ENCODE assay signal across 8 cellular contexts in the genomic region with DNA sequence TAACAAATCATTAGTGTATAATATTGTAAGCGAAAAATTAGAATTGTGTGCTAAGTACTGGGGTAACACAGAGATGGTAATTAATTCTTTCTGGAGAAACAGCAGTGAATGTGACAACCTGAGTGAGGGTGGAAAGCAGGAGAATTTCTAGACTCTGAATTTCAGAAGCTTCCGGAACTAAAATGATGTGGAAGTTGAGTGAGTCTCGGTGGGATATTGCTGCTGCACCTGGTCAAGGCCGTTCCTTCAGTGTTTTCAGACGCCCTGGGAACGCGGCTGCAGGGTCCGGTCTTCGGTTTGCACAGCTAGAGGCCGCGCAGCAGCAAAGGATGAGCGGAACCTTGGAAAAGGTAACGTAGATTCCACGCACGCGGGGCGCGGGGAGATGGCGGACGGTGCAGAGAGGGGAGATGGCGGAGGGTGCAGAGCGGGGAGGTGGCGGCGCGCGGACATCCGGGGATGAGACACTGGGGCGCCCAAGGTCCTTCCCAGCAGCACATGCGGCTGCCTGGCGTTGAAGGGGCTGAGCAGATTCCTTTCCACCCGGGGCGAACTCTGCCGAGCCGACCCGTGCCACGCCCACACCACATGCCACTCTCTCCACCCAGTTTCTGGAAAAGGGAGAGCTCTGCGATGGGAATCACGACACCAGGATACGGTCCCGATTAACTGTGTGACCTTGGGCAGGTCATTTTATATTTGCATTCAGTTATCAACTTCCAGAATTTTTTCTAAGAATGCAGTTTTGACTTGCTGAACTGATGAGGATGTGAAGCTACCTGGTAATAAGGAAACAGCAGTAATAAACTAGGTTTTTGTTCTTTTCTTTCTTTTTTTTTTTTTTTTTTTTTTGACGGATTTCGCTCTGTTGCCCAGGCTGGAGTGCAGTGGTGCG.
DNase-seq lines count a peak whose midpoint lies in the region; ATAC-seq and TF ChIP-seq lines count a peak whose summit lies in the region.

Gene MRPL48, plus strand, starts transcription at position 232 of the 895 bp plus-strand sequence. Its CDS starts 98 bp downstream, at position 330.

- ATAC-seq in GM18909 (IDR thresholded peaks at IDR 0.05; ENCODE audit: poor library complexity, unreplicated experiment) (peak; percentile 94), HG03196 (IDR thresholded peaks at IDR 0.05; ENCODE audit: unreplicated experiment) (peak; percentile 84)

- no peak for TF ChIP-seq CTCF in AG04449 (IDR thresholded peaks at IDR 0.05; ENCODE audit: insufficient read depth, low read length, missing control alignments)

- POLR2A ChIA-PET in AG04449 (lab: Yijun Ruan, JAX): interaction anchor here (0.6 to 2.6 kb wide), 6 partner anchors 9 to 122 kb away, joined by 3 to 22 read pairs (median 4); partner anchors contain the start of gene RAB6A

- CTCF ChIA-PET in AG04449 (lab: Yijun Ruan, JAX): interaction anchor here (0.7 to 1.7 kb wide), 4 partner anchors 9 to 28 kb away, joined by 3 to 5 read pairs (median 4); partner anchors contain the start of gene RAB6A

- peak within 1 kb of the TSS; percentile 96 for H3K4me3 ChIP-seq in AG04449 (ENCODE audit: low read depth, low read length)

- peak; percentile 52 for DNase-seq in AG04449 (ENCODE audit: low read depth, low spot score)
- DNase-seq in NCI-H345 (lab: John Stamatoyannopoulos, UW): peak; percentile 94
- DNase-seq in activated CD4-positive, CD25-positive, alpha-beta regulatory T cell (lab: John Stamatoyannopoulos, UW): peak; percentile 65 to 82 (median 74)
- DNase-seq in central memory CD4-positive, alpha-beta T cell: peak; percentile 86
- DNase-seq in islet precursor cell: peak; percentile 97
- peak; percentile 81 to 88 (median 84) for DNase-seq in stimulated activated CD4-positive, alpha-beta T cell treated with anti-CD3 and anti-CD28 coated beads, Interleukin-12 subunit alpha, Interleukin-12 subunit beta, amount 100 ng/mL, for 48 hours (ENCODE audit: low read depth in 2 of 3, low spot score in 1 of 3)

Comparison
In these comparisons a context has a peak if more than half of its experiments do, and no peak if none do; other contexts are left out.
1. Peak in every context shown above with its lines: DNase-seq, ATAC-seq and H3K4me3 ChIP-seq.